In genomic region chr16:87583453-87584131, GRCh38 we compare ENCODE assay signal across 1 cellular context.
TF ChIP-seq lines count a peak whose summit lies in the region.

No MANE protein-coding gene starts in this region.

TF ChIP-seq in H1, 55 proteins besides CTCF, POLR2A, EP300 and RAD21:
- TF ChIP-seq KDM5A (IDR thresholded peaks at IDR 0.05; ENCODE audit: low read length) (no peak), NRF1 (IDR thresholded peaks at IDR 0.05; ENCODE audit: low read depth, low read length) (no peak), SAP30 (IDR thresholded peaks at IDR 0.05; ENCODE audit: insufficient read depth, insufficient replicate concordance, low read length) (no peak), POLR2AphosphoS5 (IDR thresholded peaks at IDR 0.05; ENCODE audit: low read depth, low read length) (no peak), GTF2F1 (IDR thresholded peaks at IDR 0.05; ENCODE audit: borderline replicate concordance, low read depth, low read length) (no peak), SRF (IDR thresholded peaks at IDR 0.05; ENCODE audit: low read depth, low read length) (no peak), RFX5 (IDR thresholded peaks at IDR 0.05; ENCODE audit: borderline replicate concordance, low read depth, low read length) (no peak), ZNF274 (IDR thresholded peaks at IDR 0.05; ENCODE audit: borderline replicate concordance, extremely low read depth, low read length) (no peak), SP4 (IDR thresholded peaks at IDR 0.05; ENCODE audit: low read length) (no peak), MAFK (IDR thresholded peaks at IDR 0.05; ENCODE audit: low read depth, low read length) (no peak), CTBP2 (IDR thresholded peaks at IDR 0.05; ENCODE audit: borderline replicate concordance, insufficient read depth, insufficient read length, low read length) (no peak), PHF8 (conservative IDR thresholded peaks at IDR 0.05; ENCODE audit: low read depth, low read length) (no peak), CEBPB (IDR thresholded peaks at IDR 0.05; ENCODE audit: low read depth, low read length) (no peak), NANOG (IDR thresholded peaks at IDR 0.05; ENCODE audit: insufficient read depth, low read depth, low read length, poor library complexity, severe bottlenecking) (no peak), SIN3A (conservative IDR thresholded peaks at IDR 0.05 in 1 of 2, IDR thresholded peaks at IDR 0.05 in 1 of 2; ENCODE audit: low read depth in 1 of 2, low read length in 2 of 2) (no peak), EZH2 (IDR thresholded peaks at IDR 0.05; ENCODE audit: low read depth, low read length, severe bottlenecking) (no peak), TBP (IDR thresholded peaks at IDR 0.05; ENCODE audit: low read depth, low read length) (no peak), KDM1A (IDR thresholded peaks at IDR 0.05; ENCODE audit: borderline replicate concordance, low read length) (no peak)
TF ChIP-seq in H1: peak in this region for 0.
